8 cellular contexts compared by ENCODE assay signal in the genomic region with DNA sequence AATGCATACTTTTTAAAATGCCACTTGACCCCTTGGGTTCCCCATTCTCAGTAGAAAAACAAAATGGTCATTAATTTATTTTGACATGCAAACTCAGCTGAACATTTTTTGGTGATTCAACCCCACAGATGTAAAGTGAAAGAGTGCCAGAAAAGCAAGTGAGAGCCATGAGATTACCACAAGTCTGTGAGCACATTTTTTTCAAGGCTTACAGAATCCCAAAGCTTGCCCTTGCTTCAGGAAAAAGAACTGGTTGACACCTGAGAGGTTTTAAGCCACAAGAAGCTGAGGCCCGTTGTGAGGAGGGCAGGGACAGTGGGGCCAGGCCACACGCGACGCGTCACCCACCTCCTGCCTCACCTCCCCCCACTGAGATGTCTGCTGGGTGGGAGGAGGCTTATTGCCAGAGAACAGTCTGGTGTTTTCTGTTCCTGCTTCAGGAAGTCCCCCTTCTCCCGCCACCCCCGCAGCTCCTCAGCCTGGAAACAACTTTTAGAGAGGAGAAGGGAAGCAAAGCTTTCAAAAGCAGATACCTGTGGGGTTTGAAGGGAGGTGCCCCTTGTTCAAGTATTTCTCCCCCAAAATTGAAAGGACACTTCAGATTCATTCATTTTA.
DNase-seq lines count a peak whose midpoint lies in the region; ATAC-seq and TF ChIP-seq lines count a peak whose summit lies in the region.

No MANE protein-coding gene starts in this region.

- ATAC-seq in HG02678 (IDR thresholded peaks at IDR 0.05; ENCODE audit: unreplicated experiment) (peak; percentile 64), esophagus mucosa (peak; percentile 14), HG02840 (IDR thresholded peaks at IDR 0.05; ENCODE audit: low FRiP score, unreplicated experiment) (no peak)

- peak overlapping the region; percentile 82 for H2BK120ac ChIP-seq in trophoblast cell (ENCODE audit: insufficient read depth, low read length, poor library complexity)

- no CpG with 5 or more reads among the region's 7 CpGs for WGBS in trophoblast cell (ENCODE audit: extremely low coverage, insufficient coverage, insufficient read length)

- no peaks in the 10 kb centered on the region for H3K9me3 ChIP-seq in trophoblast cell (ENCODE audit: insufficient read depth, low read depth, low read length)

- no peak overlapping the region for H4K12ac ChIP-seq in trophoblast cell (ENCODE audit: low read depth, low read length)

- no peak overlapping the region for H3K9ac ChIP-seq in trophoblast cell (ENCODE audit: low read length)

- peak; percentile 33 to 35 for DNase-seq in NOMO-1 (lab: John Stamatoyannopoulos, UW; ENCODE audit: unreplicated experiment in 2 of 2)
- DNase-seq in NOMO-1 treated with dmso at 0.1 percent for 144 hours (lab: John Stamatoyannopoulos, UW; ENCODE audit: unreplicated experiment), result no peak
- peak in 1 of 2 donors; percentile 17 for DNase-seq in trophoblast cell
- DNase-seq in OCI-M2 (lab: John Stamatoyannopoulos, UW; ENCODE audit: unreplicated experiment), result no peak

- no peaks in the 10 kb centered on the region for H3K79me2 ChIP-seq in trophoblast cell (ENCODE audit: control insufficient read depth, insufficient read depth, low read length, poor library complexity)

- no peak overlapping the region for H2AFZ ChIP-seq in trophoblast cell (ENCODE audit: insufficient read depth, low read length, poor library complexity)

- no peak overlapping the region for H2AK5ac ChIP-seq in trophoblast cell (ENCODE audit: low read length)

- H3K23ac ChIP-seq in trophoblast cell (ENCODE audit: low read length), result no peak overlapping the region

- peak overlapping the region; percentile 28 for H3K14ac ChIP-seq in trophoblast cell (ENCODE audit: low read length)

- H3K4me1 ChIP-seq in trophoblast cell (ENCODE audit: control insufficient read depth in 1 of 2, insufficient read depth in 2 of 2, low read length in 2 of 2), result peaks cover 7 to 8% of the 10 kb centered on the region in 2 experiments

- H3K18ac ChIP-seq in trophoblast cell (ENCODE audit: low read length), result peak overlapping the region; percentile 76

- H3K4me2 ChIP-seq in trophoblast cell (ENCODE audit: low read length), result peak overlapping the region; percentile 63

- H3K36me3 ChIP-seq in trophoblast cell (ENCODE audit: control insufficient read depth in 1 of 2, insufficient read depth in 2 of 2, low read length in 2 of 2), result no peaks in the 10 kb centered on the region

- H2BK12ac ChIP-seq in trophoblast cell (ENCODE audit: low read length), result peak overlapping the region; percentile 81

- H2BK5ac ChIP-seq in trophoblast cell (ENCODE audit: low read depth, low read length, poor library complexity), result peak overlapping the region; percentile 68

- no peaks in the 10 kb centered on the region for H3K27me3 ChIP-seq in trophoblast cell (ENCODE audit: insufficient read depth, low read length)

- peak overlapping the region; percentile 98 for H3K27ac ChIP-seq in trophoblast cell (ENCODE audit: low read depth, low read length)

- peak overlapping the region; percentile 86 for H4K91ac ChIP-seq in trophoblast cell (ENCODE audit: low read depth, low read length)

- peak overlapping the region; percentile 73 for H4K8ac ChIP-seq in trophoblast cell (ENCODE audit: low read depth, low read length)

- peaks cover 18% of the 10 kb centered on the region for H3K79me1 ChIP-seq in trophoblast cell (ENCODE audit: low read length)

- H3K4ac ChIP-seq in trophoblast cell (ENCODE audit: low read depth, low read length), result peak overlapping the region; percentile 29

- H3K4me3 ChIP-seq in trophoblast cell (ENCODE audit: low read depth, low read length), result no peak overlapping the region

TF ChIP-seq in PFSK-1, 5 proteins besides CTCF, POLR2A, EP300 and RAD21:
- TF ChIP-seq FOXP2 (optimal IDR thresholded peaks at IDR 0.05; ENCODE audit: borderline replicate concordance, extremely low read depth, extremely low read length, insufficient read depth) (peak; percentile 72), POLR2AphosphoS5 (IDR thresholded peaks at IDR 0.05; ENCODE audit: low read depth, low read length) (no peak), REST (IDR thresholded peaks at IDR 0.05; ENCODE audit: insufficient read depth in 1 of 2, low read depth in 2 of 2, low read length in 2 of 2) (no peak), TAF1 (IDR thresholded peaks at IDR 0.05; ENCODE audit: borderline replicate concordance, insufficient read depth, low read length) (no peak)

Comparison
In these comparisons a context has a peak if more than half of its experiments do, and no peak if none do; other contexts are left out.
1. DNase-seq: peak in NOMO-1 (2 of 2); none in NOMO-1 treated with dmso at 0.1 percent for 144 hours (single experiment) and OCI-M2 (single experiment).